Comparison of ENCODE assay signal across 1 cellular context in the genomic region with DNA sequence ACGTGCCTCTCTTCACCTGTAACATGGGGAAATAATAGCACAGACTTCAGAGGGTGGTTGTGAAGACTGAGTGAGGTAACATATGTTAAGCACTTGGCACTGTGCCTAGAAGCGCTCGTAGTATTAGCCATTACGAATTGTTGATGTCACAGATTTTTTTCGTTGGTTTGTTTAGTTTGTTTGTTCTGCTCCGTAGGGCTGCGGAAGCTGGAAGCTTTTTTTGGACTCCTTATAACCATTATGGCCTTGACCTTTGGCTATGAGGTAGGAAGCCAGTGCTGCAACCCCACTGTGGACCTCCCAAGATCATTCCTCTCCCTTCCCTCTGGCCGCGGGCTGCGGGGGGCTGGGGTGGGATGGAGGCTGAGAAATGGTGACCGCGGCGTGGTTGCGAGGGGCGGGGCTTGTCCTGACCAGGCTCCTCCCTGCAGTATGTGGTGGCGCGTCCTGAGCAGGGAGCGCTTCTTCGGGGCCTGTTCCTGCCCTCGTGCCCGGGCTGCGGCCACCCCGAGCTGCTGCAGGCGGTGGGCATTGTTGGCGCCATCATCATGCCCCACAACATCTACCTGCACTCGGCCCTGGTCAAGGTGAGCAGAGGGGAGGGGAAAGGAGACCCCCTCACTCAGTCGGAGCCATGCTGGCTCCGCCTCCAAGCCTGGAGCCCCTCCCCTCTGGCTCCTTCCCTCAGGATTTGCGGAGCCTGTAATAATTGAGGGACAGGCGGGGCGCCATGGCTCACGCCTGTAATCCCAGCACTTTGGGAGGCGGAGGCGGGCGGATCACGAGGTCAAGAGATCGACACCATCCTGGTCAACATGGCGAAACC.
TF ChIP-seq lines count a peak whose summit lies in the region.

No MANE protein-coding gene starts in this region.

TF ChIP-seq in HepG2, 621 proteins besides CTCF, POLR2A, EP300 and RAD21 (continued from another document and continues in another):
- no peak for TF ChIP-seq NPAS2 (CRISPR knock-in tag; IDR thresholded peaks at IDR 0.05; ENCODE audit: borderline replicate concordance)
- TF ChIP-seq, protein P1, sequence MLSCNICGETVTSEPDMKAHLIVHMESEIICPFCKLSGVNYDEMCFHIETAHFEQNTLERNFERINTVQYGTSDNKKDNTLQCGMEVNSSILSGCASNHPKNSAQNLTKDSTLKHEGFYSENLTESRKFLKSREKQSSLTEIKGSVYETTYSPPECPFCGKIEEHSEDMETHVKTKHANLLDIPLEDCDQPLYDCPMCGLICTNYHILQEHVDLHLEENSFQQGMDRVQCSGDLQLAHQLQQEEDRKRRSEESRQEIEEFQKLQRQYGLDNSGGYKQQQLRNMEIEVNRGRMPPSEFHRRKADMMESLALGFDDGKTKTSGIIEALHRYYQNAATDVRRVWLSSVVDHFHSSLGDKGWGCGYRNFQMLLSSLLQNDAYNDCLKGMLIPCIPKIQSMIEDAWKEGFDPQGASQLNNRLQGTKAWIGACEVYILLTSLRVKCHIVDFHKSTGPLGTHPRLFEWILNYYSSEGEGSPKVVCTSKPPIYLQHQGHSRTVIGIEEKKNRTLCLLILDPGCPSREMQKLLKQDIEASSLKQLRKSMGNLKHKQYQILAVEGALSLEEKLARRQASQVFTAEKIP (CRISPR knock-in tag; IDR thresholded peaks at IDR 0.05; ENCODE audit: borderline replicate concordance): no peak
- TF ChIP-seq, protein P2, sequence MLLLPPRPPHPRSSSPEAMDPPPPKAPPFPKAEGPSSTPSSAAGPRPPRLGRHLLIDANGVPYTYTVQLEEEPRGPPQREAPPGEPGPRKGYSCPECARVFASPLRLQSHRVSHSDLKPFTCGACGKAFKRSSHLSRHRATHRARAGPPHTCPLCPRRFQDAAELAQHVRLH (CRISPR knock-in tag; IDR thresholded peaks at IDR 0.05; ENCODE audit: borderline replicate concordance, low read depth): no peak
- no peak for TF ChIP-seq TOE1 (CRISPR knock-in tag; IDR thresholded peaks at IDR 0.05)
- TF ChIP-seq, protein P3, sequence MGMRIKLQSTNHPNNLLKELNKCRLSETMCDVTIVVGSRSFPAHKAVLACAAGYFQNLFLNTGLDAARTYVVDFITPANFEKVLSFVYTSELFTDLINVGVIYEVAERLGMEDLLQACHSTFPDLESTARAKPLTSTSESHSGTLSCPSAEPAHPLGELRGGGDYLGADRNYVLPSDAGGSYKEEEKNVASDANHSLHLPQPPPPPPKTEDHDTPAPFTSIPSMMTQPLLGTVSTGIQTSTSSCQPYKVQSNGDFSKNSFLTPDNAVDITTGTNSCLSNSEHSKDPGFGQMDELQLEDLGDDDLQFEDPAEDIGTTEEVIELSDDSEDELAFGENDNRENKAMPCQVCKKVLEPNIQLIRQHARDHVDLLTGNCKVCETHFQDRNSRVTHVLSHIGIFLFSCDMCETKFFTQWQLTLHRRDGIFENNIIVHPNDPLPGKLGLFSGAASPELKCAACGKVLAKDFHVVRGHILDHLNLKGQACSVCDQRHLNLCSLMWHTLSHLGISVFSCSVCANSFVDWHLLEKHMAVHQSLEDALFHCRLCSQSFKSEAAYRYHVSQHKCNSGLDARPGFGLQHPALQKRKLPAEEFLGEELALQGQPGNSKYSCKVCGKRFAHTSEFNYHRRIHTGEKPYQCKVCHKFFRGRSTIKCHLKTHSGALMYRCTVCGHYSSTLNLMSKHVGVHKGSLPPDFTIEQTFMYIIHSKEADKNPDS (CRISPR knock-in tag; IDR thresholded peaks at IDR 0.05): 0 out of 2 replicates have a peak, but pooled peaks have one; percentile 33
- peak; percentile 70 for TF ChIP-seq HOXA3 (CRISPR knock-in tag; IDR thresholded peaks at IDR 0.05)
- TF ChIP-seq, protein P4, sequence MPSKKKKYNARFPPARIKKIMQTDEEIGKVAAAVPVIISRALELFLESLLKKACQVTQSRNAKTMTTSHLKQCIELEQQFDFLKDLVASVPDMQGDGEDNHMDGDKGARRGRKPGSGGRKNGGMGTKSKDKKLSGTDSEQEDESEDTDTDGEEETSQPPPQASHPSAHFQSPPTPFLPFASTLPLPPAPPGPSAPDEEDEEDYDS (CRISPR knock-in tag; IDR thresholded peaks at IDR 0.05): no peak
- TF ChIP-seq, protein P5, sequence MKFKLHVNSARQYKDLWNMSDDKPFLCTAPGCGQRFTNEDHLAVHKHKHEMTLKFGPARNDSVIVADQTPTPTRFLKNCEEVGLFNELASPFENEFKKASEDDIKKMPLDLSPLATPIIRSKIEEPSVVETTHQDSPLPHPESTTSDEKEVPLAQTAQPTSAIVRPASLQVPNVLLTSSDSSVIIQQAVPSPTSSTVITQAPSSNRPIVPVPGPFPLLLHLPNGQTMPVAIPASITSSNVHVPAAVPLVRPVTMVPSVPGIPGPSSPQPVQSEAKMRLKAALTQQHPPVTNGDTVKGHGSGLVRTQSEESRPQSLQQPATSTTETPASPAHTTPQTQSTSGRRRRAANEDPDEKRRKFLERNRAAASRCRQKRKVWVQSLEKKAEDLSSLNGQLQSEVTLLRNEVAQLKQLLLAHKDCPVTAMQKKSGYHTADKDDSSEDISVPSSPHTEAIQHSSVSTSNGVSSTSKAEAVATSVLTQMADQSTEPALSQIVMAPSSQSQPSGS (CRISPR knock-in tag; IDR thresholded peaks at IDR 0.05): no peak
- no peak for TF ChIP-seq ZSCAN31 (CRISPR knock-in tag; IDR thresholded peaks at IDR 0.05; ENCODE audit: low read depth)
- TF ChIP-seq MTF1 (CRISPR knock-in tag; IDR thresholded peaks at IDR 0.05): no peak
- no peak for TF ChIP-seq ZNF709 (CRISPR knock-in tag; IDR thresholded peaks at IDR 0.05)
- TF ChIP-seq, protein P6, sequence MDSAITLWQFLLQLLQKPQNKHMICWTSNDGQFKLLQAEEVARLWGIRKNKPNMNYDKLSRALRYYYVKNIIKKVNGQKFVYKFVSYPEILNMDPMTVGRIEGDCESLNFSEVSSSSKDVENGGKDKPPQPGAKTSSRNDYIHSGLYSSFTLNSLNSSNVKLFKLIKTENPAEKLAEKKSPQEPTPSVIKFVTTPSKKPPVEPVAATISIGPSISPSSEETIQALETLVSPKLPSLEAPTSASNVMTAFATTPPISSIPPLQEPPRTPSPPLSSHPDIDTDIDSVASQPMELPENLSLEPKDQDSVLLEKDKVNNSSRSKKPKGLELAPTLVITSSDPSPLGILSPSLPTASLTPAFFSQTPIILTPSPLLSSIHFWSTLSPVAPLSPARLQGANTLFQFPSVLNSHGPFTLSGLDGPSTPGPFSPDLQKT (CRISPR knock-in tag; IDR thresholded peaks at IDR 0.05; ENCODE audit: borderline replicate concordance): no peak
- no peak for TF ChIP-seq ZNF674 (CRISPR knock-in tag; IDR thresholded peaks at IDR 0.05; ENCODE audit: low read depth)
- TF ChIP-seq, protein P7, sequence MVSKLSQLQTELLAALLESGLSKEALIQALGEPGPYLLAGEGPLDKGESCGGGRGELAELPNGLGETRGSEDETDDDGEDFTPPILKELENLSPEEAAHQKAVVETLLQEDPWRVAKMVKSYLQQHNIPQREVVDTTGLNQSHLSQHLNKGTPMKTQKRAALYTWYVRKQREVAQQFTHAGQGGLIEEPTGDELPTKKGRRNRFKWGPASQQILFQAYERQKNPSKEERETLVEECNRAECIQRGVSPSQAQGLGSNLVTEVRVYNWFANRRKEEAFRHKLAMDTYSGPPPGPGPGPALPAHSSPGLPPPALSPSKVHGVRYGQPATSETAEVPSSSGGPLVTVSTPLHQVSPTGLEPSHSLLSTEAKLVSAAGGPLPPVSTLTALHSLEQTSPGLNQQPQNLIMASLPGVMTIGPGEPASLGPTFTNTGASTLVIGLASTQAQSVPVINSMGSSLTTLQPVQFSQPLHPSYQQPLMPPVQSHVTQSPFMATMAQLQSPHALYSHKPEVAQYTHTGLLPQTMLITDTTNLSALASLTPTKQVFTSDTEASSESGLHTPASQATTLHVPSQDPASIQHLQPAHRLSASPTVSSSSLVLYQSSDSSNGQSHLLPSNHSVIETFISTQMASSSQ (IDR thresholded peaks at IDR 0.05; ENCODE audit: low read depth): no peak
- TF ChIP-seq, protein P7 (CRISPR knock-in tag; IDR thresholded peaks at IDR 0.05; ENCODE audit: borderline replicate concordance): peak; percentile 63; the same call in 1 of the 2 replicates
- peak; percentile 80 for TF ChIP-seq CREM (IDR thresholded peaks at IDR 0.05)
- TF ChIP-seq CREM (CRISPR knock-in tag; IDR thresholded peaks at IDR 0.05): no peak
- no peak for TF ChIP-seq ZNF20 (CRISPR knock-in tag; IDR thresholded peaks at IDR 0.05)
- no peak for TF ChIP-seq ZNF629 (CRISPR knock-in tag; conservative IDR thresholded peaks at IDR 0.05)
- no peak for TF ChIP-seq ZSCAN22 (CRISPR knock-in tag; IDR thresholded peaks at IDR 0.05)
- TF ChIP-seq ZNF841 (CRISPR knock-in tag; IDR thresholded peaks at IDR 0.05; ENCODE audit: borderline replicate concordance): no peak
- TF ChIP-seq, protein P8, sequence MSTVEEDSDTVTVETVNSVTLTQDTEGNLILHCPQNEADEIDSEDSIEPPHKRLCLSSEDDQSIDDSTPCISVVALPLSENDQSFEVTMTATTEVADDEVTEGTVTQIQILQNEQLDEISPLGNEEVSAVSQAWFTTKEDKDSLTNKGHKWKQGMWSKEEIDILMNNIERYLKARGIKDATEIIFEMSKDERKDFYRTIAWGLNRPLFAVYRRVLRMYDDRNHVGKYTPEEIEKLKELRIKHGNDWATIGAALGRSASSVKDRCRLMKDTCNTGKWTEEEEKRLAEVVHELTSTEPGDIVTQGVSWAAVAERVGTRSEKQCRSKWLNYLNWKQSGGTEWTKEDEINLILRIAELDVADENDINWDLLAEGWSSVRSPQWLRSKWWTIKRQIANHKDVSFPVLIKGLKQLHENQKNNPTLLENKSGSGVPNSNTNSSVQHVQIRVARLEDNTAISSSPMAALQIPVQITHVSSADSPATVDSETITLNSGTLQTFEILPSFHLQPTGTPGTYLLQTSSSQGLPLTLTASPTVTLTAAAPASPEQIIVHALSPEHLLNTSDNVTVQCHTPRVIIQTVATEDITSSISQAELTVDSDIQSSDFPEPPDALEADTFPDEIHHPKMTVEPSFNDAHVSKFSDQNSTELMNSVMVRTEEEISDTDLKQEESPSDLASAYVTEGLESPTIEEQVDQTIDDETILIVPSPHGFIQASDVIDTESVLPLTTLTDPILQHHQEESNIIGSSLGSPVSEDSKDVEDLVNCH (CRISPR knock-in tag; IDR thresholded peaks at IDR 0.05): no peak
- no peak for TF ChIP-seq POLR2AphosphoS2 (IDR thresholded peaks at IDR 0.05; ENCODE audit: low read depth, low read length)
- TF ChIP-seq, protein P9, sequence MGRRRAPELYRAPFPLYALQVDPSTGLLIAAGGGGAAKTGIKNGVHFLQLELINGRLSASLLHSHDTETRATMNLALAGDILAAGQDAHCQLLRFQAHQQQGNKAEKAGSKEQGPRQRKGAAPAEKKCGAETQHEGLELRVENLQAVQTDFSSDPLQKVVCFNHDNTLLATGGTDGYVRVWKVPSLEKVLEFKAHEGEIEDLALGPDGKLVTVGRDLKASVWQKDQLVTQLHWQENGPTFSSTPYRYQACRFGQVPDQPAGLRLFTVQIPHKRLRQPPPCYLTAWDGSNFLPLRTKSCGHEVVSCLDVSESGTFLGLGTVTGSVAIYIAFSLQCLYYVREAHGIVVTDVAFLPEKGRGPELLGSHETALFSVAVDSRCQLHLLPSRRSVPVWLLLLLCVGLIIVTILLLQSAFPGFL (CRISPR knock-in tag; IDR thresholded peaks at IDR 0.05): no peak
- TF ChIP-seq ASH2L (IDR thresholded peaks at IDR 0.05; ENCODE audit: insufficient read length, low read depth, low read length): no peak
- TF ChIP-seq CHD4 (IDR thresholded peaks at IDR 0.05; ENCODE audit: borderline replicate concordance, low read length): peak; percentile 28; the same call in 1 of the 2 replicates
- TF ChIP-seq ARID2 (CRISPR knock-in tag; IDR thresholded peaks at IDR 0.05; ENCODE audit: borderline replicate concordance): no peak
- TF ChIP-seq RBFOX2 (IDR thresholded peaks at IDR 0.05; ENCODE audit: low read depth, low read length): no peak
- TF ChIP-seq ZSCAN30 (CRISPR knock-in tag; IDR thresholded peaks at IDR 0.05): no peak
- no peak for TF ChIP-seq SMYD3 (CRISPR knock-in tag; IDR thresholded peaks at IDR 0.05)
- TF ChIP-seq KDM5A (IDR thresholded peaks at IDR 0.05; ENCODE audit: borderline replicate concordance, low read length): no peak
- no peak for TF ChIP-seq REXO4 (CRISPR knock-in tag; IDR thresholded peaks at IDR 0.05; ENCODE audit: borderline replicate concordance)
- peak; percentile 84 for TF ChIP-seq ZBTB7A (CRISPR knock-in tag; IDR thresholded peaks at IDR 0.05)
- no peak for TF ChIP-seq ZNF616 (CRISPR knock-in tag; IDR thresholded peaks at IDR 0.05; ENCODE audit: low read depth)
- TF ChIP-seq ZNF547 (CRISPR knock-in tag; IDR thresholded peaks at IDR 0.05): no peak
- no peak for TF ChIP-seq EED (CRISPR knock-in tag; IDR thresholded peaks at IDR 0.05)
- TF ChIP-seq MTF2 (CRISPR knock-in tag; IDR thresholded peaks at IDR 0.05; ENCODE audit: borderline replicate concordance): no peak
- TF ChIP-seq ZNF33A (CRISPR knock-in tag; IDR thresholded peaks at IDR 0.05; ENCODE audit: borderline replicate concordance): no peak
- TF ChIP-seq ZNF354B (CRISPR knock-in tag; IDR thresholded peaks at IDR 0.05): no peak
- TF ChIP-seq, protein P10, sequence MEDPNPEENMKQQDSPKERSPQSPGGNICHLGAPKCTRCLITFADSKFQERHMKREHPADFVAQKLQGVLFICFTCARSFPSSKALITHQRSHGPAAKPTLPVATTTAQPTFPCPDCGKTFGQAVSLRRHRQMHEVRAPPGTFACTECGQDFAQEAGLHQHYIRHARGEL (CRISPR knock-in tag; IDR thresholded peaks at IDR 0.05): no peak
- no peak for TF ChIP-seq ZNF570 (CRISPR knock-in tag; IDR thresholded peaks at IDR 0.05; ENCODE audit: borderline replicate concordance)
- TF ChIP-seq MLLT10 (CRISPR knock-in tag; IDR thresholded peaks at IDR 0.05): no peak
- TF ChIP-seq ZNF367 (CRISPR knock-in tag; IDR thresholded peaks at IDR 0.05; ENCODE audit: borderline replicate concordance): no peak
- TF ChIP-seq ZNF563 (CRISPR knock-in tag; IDR thresholded peaks at IDR 0.05): no peak
- no peak for TF ChIP-seq STAT5B (CRISPR knock-in tag; IDR thresholded peaks at IDR 0.05)
- peak; percentile 94 for TF ChIP-seq ZBTB21 (CRISPR knock-in tag; IDR thresholded peaks at IDR 0.05)
- TF ChIP-seq ETV5 (CRISPR knock-in tag; IDR thresholded peaks at IDR 0.05; ENCODE audit: borderline replicate concordance): peak; percentile 80; the same call in 1 of the 2 replicates
- TF ChIP-seq, protein P11, sequence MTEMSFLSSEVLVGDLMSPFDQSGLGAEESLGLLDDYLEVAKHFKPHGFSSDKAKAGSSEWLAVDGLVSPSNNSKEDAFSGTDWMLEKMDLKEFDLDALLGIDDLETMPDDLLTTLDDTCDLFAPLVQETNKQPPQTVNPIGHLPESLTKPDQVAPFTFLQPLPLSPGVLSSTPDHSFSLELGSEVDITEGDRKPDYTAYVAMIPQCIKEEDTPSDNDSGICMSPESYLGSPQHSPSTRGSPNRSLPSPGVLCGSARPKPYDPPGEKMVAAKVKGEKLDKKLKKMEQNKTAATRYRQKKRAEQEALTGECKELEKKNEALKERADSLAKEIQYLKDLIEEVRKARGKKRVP (CRISPR knock-in tag; IDR thresholded peaks at IDR 0.05): peak in 1 of 2 experiments; percentile 51; a peak in 1 of 4 replicates
